ENCODE assay signal across 17 cellular contexts in genomic region chr9:70610287-70610644, GRCh38.
"Had no signal": no experiment of that assay in that cellular context is flagged by ENCODE, and none has a peak within 500 bp of the region (broad histone marks: within the 10 kb centered on the region; RNA-seq: fewer than 3 reads in every experiment).

No MANE protein-coding gene starts in this region.

- H3K4me1 ChIP-seq: breast epithelium, foreskin keratinocyte, suprapubic skin had no signal

- DNase-seq: central memory CD4-positive, alpha-beta T cell; esophagus squamous epithelium; hypothalamus; lower lobe of right lung; midbrain; stimulated activated CD4-positive, alpha-beta T cell treated with anti-CD3 and anti-CD28 coated beads, Interleukin-4, amount 100 ng/mL, for 1 hour; stimulated activated CD8-positive, alpha-beta memory T cell treated with anti-CD3 and anti-CD28 coated beads, Interleukin-4, amount 100 ng/mL, for 48 hours; stimulated activated naive CD8-positive, alpha-beta T cell treated with anti-CD3 and anti-CD28 coated beads, Interleukin-15, Interleukin-2, amounts not matched to agents 100 U/mL and 50 U/mL, for 24 hours; thyroid gland had no signal

- H3K27ac ChIP-seq: esophagus squamous epithelium, foreskin keratinocyte, left lung, lower lobe of right lung, neutrophil, suprapubic skin, thyroid gland had no signal

- H3K4me3 ChIP-seq: breast epithelium, esophagus squamous epithelium, heart right ventricle, left lung, lower lobe of right lung, suprapubic skin, thyroid gland had no signal

- H3K36me3 Mint-ChIP-seq: memory B cell; stimulated activated effector memory CD8-positive, alpha-beta T cell treated with anti-CD3 and anti-CD28 coated beads, Interleukin-12 subunit alpha, Interleukin-12 subunit beta, amount 100 ng/mL, for 72 hours had no signal

- H3K27me3 ChIP-seq: breast epithelium, esophagus squamous epithelium, heart right ventricle, left lung, neutrophil, suprapubic skin, thyroid gland had no signal

- H3K9me3 Mint-ChIP-seq: memory B cell; stimulated activated effector memory CD8-positive, alpha-beta T cell treated with anti-CD3 and anti-CD28 coated beads, Interleukin-12 subunit alpha, Interleukin-12 subunit beta, amount 100 ng/mL, for 72 hours had no signal

- H3K4me1 Mint-ChIP-seq: stimulated activated effector memory CD8-positive, alpha-beta T cell treated with anti-CD3 and anti-CD28 coated beads, Interleukin-12 subunit alpha, Interleukin-12 subunit beta, amount 100 ng/mL, for 72 hours had no signal

- ATAC-seq: foreskin keratinocyte had no signal

- H3K36me3 ChIP-seq: breast epithelium, esophagus squamous epithelium, heart right ventricle, left lung, lower lobe of right lung, neutrophil, suprapubic skin, thyroid gland had no signal

- H3K9me3 ChIP-seq: breast epithelium, esophagus squamous epithelium, heart right ventricle, left lung, lower lobe of right lung, neutrophil, suprapubic skin, thyroid gland had no signal

- H3K27ac Mint-ChIP-seq: memory B cell; stimulated activated effector memory CD8-positive, alpha-beta T cell treated with anti-CD3 and anti-CD28 coated beads, Interleukin-12 subunit alpha, Interleukin-12 subunit beta, amount 100 ng/mL, for 72 hours had no signal

- H3K4me3 Mint-ChIP-seq: memory B cell; stimulated activated effector memory CD8-positive, alpha-beta T cell treated with anti-CD3 and anti-CD28 coated beads, Interleukin-12 subunit alpha, Interleukin-12 subunit beta, amount 100 ng/mL, for 72 hours had no signal
